ENCODE assay signal across 14 cellular contexts in the genomic region with DNA sequence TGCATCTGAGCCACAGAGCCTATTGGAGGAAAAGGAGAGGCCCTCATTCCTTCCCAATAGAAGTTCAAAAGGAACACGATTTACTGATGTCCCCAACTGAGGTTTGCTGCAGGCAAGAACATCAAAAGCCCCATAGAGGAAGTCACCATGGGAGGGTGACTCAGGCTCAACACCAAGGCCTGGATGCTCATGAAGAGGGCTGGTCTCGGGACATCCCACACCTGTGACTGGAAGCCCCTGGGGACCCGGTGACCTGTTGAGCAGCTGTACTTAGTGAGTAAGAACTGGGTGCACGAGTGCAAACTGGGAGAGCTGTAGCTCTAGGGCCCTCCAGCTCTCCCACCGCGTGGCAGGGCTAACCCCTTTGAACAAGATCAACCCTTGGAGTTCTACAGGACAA. TPM values are rescaled to one million over a fixed set of nuclear protein-coding genes. Genes with fewer than 3 reads are reported as not detected.
A peak's percentile ranks its signal among the peaks of the same experiment; 100 is the strongest.
DNase-seq lines count a peak whose midpoint lies in the region; ATAC-seq and TF ChIP-seq lines count a peak whose summit lies in the region.
"Had no signal": no experiment of that assay in that cellular context is flagged by ENCODE, and none has a peak within 500 bp of the region (broad histone marks: within the 10 kb centered on the region; RNA-seq: fewer than 3 reads in every experiment).

No MANE protein-coding gene starts in this region.

- no peaks in the 10 kb centered on the region for H3K9me3 Mint-ChIP-seq in CD8-positive, alpha-beta T cell
- H3K9me3 Mint-ChIP-seq: CD4-positive, alpha-beta T cell; nephron progenitor cell had no signal

- TF ChIP-seq CTCF in CD8-positive, alpha-beta T cell (IDR thresholded peaks at IDR 0.05): no peak
- TF ChIP-seq CTCF in GM13976 (IDR thresholded peaks at IDR 0.05; ENCODE audit: borderline replicate concordance, control extremely low read depth, extremely low read depth, insufficient read depth, missing control alignments): no peak

- peak; percentile 51 for ATAC-seq in CD8-positive, alpha-beta T cell
- ATAC-seq in HG02759 (IDR thresholded peaks at IDR 0.05; ENCODE audit: unreplicated experiment): peak; percentile 59
- ATAC-seq in T-helper 17 cell: peak; percentile 53
- ATAC-seq in GM19452 (IDR thresholded peaks at IDR 0.05; ENCODE audit: unreplicated experiment): no peak
- ATAC-seq: left lobe of liver had no signal

- intact Hi-C loops in CD8-positive, alpha-beta T cell (cut with DNase I, micrococcal nuclease): no loop called here

- no peaks in the 10 kb centered on the region for H3K27me3 ChIP-seq in CD8-positive, alpha-beta T cell (ENCODE audit: insufficient read depth, low read length)
- H3K27me3 ChIP-seq: testis had no signal

- peak in 2 of 7 experiments; percentile 11 to 28 for DNase-seq in CD8-positive, alpha-beta T cell
- peak; percentile 56 for DNase-seq in GM13976 (ENCODE audit: low spot score)
- DNase-seq in T-helper 17 cell: no peak
- no peak for DNase-seq in UCSD-AML1 (lab: John Stamatoyannopoulos, UW; ENCODE audit: unreplicated experiment)
- no peak for DNase-seq in KBM-7
- DNase-seq: activated effector memory CD4-positive, alpha-beta T cell treated with anti-CD3 and anti-CD28 coated beads, Interleukin-2, amount 50 U/mL, for 16 hours; cerebellar nuclear complex; Kasumi-1; nephron progenitor cell; testis had no signal

- no peak overlapping the region for H3K27ac Mint-ChIP-seq in CD8-positive, alpha-beta T cell
- H3K27ac Mint-ChIP-seq in T-helper 17 cell: no peak overlapping the region
- H3K27ac Mint-ChIP-seq: CD4-positive, alpha-beta T cell; nephron progenitor cell had no signal

- H3K27ac ChIP-seq in CD8-positive, alpha-beta T cell (ENCODE audit: low read depth, low read length): no peak overlapping the region
- H3K27ac ChIP-seq: testis had no signal

- in situ Hi-C loops in GM13976 (cut with MboI; ENCODE audit: low sequenced_read_pairs, unreplicated experiment) (no loop called here), KBM-7 (cut with MboI; ENCODE audit: low pct_unique_long_range_greater_than_20kb, low sequenced_read_pairs) (no loop called here)

- H3K27me3 Mint-ChIP-seq in CD8-positive, alpha-beta T cell (ENCODE audit: low read depth): no peaks in the 10 kb centered on the region
- no peaks in the 10 kb centered on the region for H3K27me3 Mint-ChIP-seq in T-helper 17 cell
- H3K27me3 Mint-ChIP-seq: CD4-positive, alpha-beta T cell had no signal

- no peaks in the 10 kb centered on the region for H3K36me3 Mint-ChIP-seq in CD8-positive, alpha-beta T cell
- peaks cover 2% of the 10 kb centered on the region for H3K36me3 Mint-ChIP-seq in T-helper 17 cell (ENCODE audit: low read depth)

- H3K4me1 ChIP-seq in CD8-positive, alpha-beta T cell (ENCODE audit: insufficient read depth, low read length): peaks cover 9% of the 10 kb centered on the region

- H3K36me3 ChIP-seq in CD8-positive, alpha-beta T cell (ENCODE audit: insufficient read depth, low read length): no peaks in the 10 kb centered on the region

- H3K4me3 ChIP-seq in CD8-positive, alpha-beta T cell (ENCODE audit: low read depth, low read length): no peak overlapping the region
- H3K4me3 ChIP-seq: testis had no signal

- H3K4me3 Mint-ChIP-seq in CD8-positive, alpha-beta T cell: no peak overlapping the region
- peak overlapping the region; percentile 31 for H3K4me3 Mint-ChIP-seq in T-helper 17 cell
- H3K4me3 Mint-ChIP-seq: CD4-positive, alpha-beta T cell; nephron progenitor cell had no signal

- no peaks in the 10 kb centered on the region for H3K9me3 ChIP-seq in CD8-positive, alpha-beta T cell (ENCODE audit: low read length)
- H3K9me3 ChIP-seq in T-helper 17 cell (ENCODE audit: control insufficient read depth, low read length, poor library complexity, severe bottlenecking): no peaks in the 10 kb centered on the region
- H3K9me3 ChIP-seq: testis had no signal

- H3K4me1 Mint-ChIP-seq in CD8-positive, alpha-beta T cell (ENCODE audit: low read depth): peaks cover 33% of the 10 kb centered on the region
- peaks cover 43% of the 10 kb centered on the region for H3K4me1 Mint-ChIP-seq in T-helper 17 cell

- POLR2A ChIA-PET in CD8-positive, alpha-beta T cell (lab: Charles Lee): no interaction called here

- CTCF ChIA-PET in CD8-positive, alpha-beta T cell (lab: Charles Lee): interaction anchor here (1.5 kb wide), 1 partner anchor 12 kb away, joined by 3 read pairs; no protein-coding TSS in a partner anchor

RNA-seq across cellular contexts. Expression of a gene that starts 38.0 kb away (rescaled TPM):
- total RNA-seq in CD8-positive, alpha-beta T cell: 10 to 100 TPM; 12.1 to 14.9 TPM
- total RNA-seq in T-helper 17 cell: 10 to 100 TPM; 23.1 to 25.8 TPM
